In genomic region chr1:202656951-202657646, GRCh38 we compare ENCODE assay signal across 11 cellular contexts. TPM values are rescaled to one million over a fixed set of nuclear protein-coding genes. Genes with fewer than 3 reads are reported as not detected.
DNase-seq lines count a peak whose midpoint lies in the region; ATAC-seq and TF ChIP-seq lines count a peak whose summit lies in the region.
"Had no signal": no experiment of that assay in that cellular context is flagged by ENCODE, and none has a peak within 500 bp of the region (broad histone marks: within the 10 kb centered on the region; RNA-seq: fewer than 3 reads in every experiment).

No MANE protein-coding gene starts in this region.

- peaks cover 46% of the 10 kb centered on the region for H3K27me3 Mint-ChIP-seq in nephron (ENCODE audit: low read depth)

- H3K27ac Mint-ChIP-seq in nephron: no peak overlapping the region
- H3K27ac Mint-ChIP-seq: activated CD4-positive, alpha-beta T cell treated with anti-CD3 and anti-CD28 coated beads, Interleukin-2, amount 10 ng/mL, durations not matched to agents 24 days and 14 days had no signal

- H3K4me3 Mint-ChIP-seq in nephron: no peak overlapping the region
- H3K4me3 Mint-ChIP-seq: activated CD4-positive, alpha-beta T cell treated with anti-CD3 and anti-CD28 coated beads, Interleukin-2, amount 10 ng/mL, durations not matched to agents 24 days and 14 days had no signal

- DNase-seq in NAMALWA (ENCODE audit: low spot score) (peak; percentile 16), dermis blood vessel endothelial cell (peak; percentile 61), epidermal melanocyte (ENCODE audit: insufficient read length, low spot score) (no peak)
- DNase-seq in activated CD4-positive, alpha-beta T cell treated with anti-CD3 and anti-CD28 coated beads for 1 hour: no peak
- DNase-seq: activated CD4-positive, alpha-beta T cell treated with anti-CD3 and anti-CD28 coated beads, Interleukin-2, amount 10 ng/mL, durations not matched to agents 24 days and 14 days; amygdala had no signal

- H3K9me3 Mint-ChIP-seq in nephron: no peaks in the 10 kb centered on the region
- H3K9me3 Mint-ChIP-seq: activated CD4-positive, alpha-beta T cell treated with anti-CD3 and anti-CD28 coated beads, Interleukin-2, amount 10 ng/mL, durations not matched to agents 24 days and 14 days had no signal

- H3K4me1 Mint-ChIP-seq in nephron: peaks cover 19% of the 10 kb centered on the region
- H3K4me1 Mint-ChIP-seq: activated CD4-positive, alpha-beta T cell treated with anti-CD3 and anti-CD28 coated beads, Interleukin-2, amount 10 ng/mL, durations not matched to agents 24 days and 14 days had no signal

- H3K36me3 Mint-ChIP-seq in nephron (ENCODE audit: low read depth): no peaks in the 10 kb centered on the region

- ATAC-seq in GM21529 (IDR thresholded peaks at IDR 0.05; ENCODE audit: unreplicated experiment) (no peak), GM18858 (IDR thresholded peaks at IDR 0.05; ENCODE audit: unreplicated experiment) (no peak)
- ATAC-seq: sciatic nerve had no signal

- TF ChIP-seq CTCF in GM12872 (IDR thresholded peaks at IDR 0.05; ENCODE audit: insufficient read depth, low read depth, low read length): 0 out of 3 replicates have a peak, but pooled peaks have one; percentile 20
- TF ChIP-seq CTCF in nephron (IDR thresholded peaks at IDR 0.05; ENCODE audit: unreplicated experiment in 3 of 3): peak; percentile 27 to 50 (median 36)

RNA-seq across cellular contexts. Expression of gene SYT2, which starts 53.2 kb away (rescaled TPM):
- under 0.01 TPM in 1 of 2 replicates, not detected in the other for total RNA-seq in dermis blood vessel endothelial cell
- total RNA-seq: activated CD4-positive, alpha-beta T cell treated with anti-CD3 and anti-CD28 coated beads, Interleukin-2, amount 10 ng/mL, durations not matched to agents 24 days and 14 days; sciatic nerve had no signal

Comparison
In these comparisons a context has a peak if more than half of its experiments do, and no peak if none do; other contexts are left out.
1. DNase-seq: peak in NAMALWA (single experiment) and dermis blood vessel endothelial cell (single experiment); none in activated CD4-positive, alpha-beta T cell treated with anti-CD3 and anti-CD28 coated beads for 1 hour (single experiment) and epidermal melanocyte (single experiment).